In the genomic region with DNA sequence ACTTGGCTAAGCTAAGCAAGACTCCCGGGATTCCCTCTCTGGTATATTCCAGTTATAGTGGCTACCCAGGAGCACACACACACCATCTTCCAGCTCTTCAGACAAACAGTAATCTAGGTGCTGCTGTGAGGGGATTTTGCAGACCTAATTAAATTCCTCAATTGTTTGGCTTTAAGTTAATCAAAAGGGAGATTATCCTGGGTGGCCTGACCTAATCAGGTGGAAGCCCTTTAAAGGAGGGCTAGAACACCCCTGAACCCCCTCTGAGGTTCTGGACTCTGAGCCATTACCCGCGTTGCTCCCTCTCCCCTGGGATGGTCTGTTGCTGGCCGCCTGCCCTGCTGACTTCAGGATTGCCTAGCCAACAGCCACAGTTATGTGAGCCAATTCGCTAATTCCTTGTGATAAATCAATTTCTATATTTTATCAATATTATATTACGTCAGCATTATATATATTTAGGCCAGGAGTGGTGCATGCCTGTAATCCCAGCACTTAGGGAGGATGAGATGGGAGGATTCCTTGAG, we compare ENCODE assay signal across 20 cellular contexts.
"Had no signal": no experiment of that assay in that cellular context is flagged by ENCODE, and none has a peak within 500 bp of the region (broad histone marks: within the 10 kb centered on the region; RNA-seq: fewer than 3 reads in every experiment).

No MANE protein-coding gene starts in this region.

- H3K9me3 ChIP-seq: upper lobe of right lung had no signal

- H3K9me3 Mint-ChIP-seq: activated CD4-positive, alpha-beta T cell treated with anti-CD3 and anti-CD28 coated beads, Interleukin-2, amount 10 ng/mL, durations not matched to agents 24 days and 14 days; stimulated activated naive CD8-positive, alpha-beta T cell treated with anti-CD3 and anti-CD28 coated beads, Interleukin-15, amount 100 ng/mL, for 72 hours had no signal

- H3K4me2 ChIP-seq: smooth muscle cell had no signal

- H3K27ac ChIP-seq: brain microvascular endothelial cell, foreskin keratinocyte, upper lobe of right lung had no signal

- ATAC-seq: activated CD8-positive, alpha-beta T cell treated with anti-CD3 and anti-CD28 coated beads, Interleukin-2, amount 10 ng/mL, durations not matched to agents 7 days and 5 days; activated T-cell treated with anti-CD3 and anti-CD28 coated beads, Interleukin-2, amount 50 U/mL, for 72 hours; foreskin keratinocyte; stimulated activated naive CD8-positive, alpha-beta T cell treated with anti-CD3 and anti-CD28 coated beads, Interleukin-15, amount 100 ng/mL, for 72 hours; upper lobe of right lung had no signal

- H3K27me3 Mint-ChIP-seq: activated CD4-positive, alpha-beta T cell treated with anti-CD3 and anti-CD28 coated beads, Interleukin-2, amount 10 ng/mL, durations not matched to agents 24 days and 14 days; activated naive CD8-positive, alpha-beta T cell treated with anti-CD3 and anti-CD28 coated beads for 36 hours; stimulated activated naive CD8-positive, alpha-beta T cell treated with anti-CD3 and anti-CD28 coated beads, Interleukin-15, amount 100 ng/mL, for 72 hours had no signal

- H3K4me3 ChIP-seq: smooth muscle cell, upper lobe of right lung had no signal

- H3K36me3 ChIP-seq: brain microvascular endothelial cell, upper lobe of right lung had no signal

- FAIRE-seq: endothelial cell of umbilical vein had no signal

- H3K4me1 ChIP-seq: foreskin keratinocyte, upper lobe of right lung had no signal

- H3K27ac Mint-ChIP-seq: activated CD4-positive, alpha-beta T cell treated with anti-CD3 and anti-CD28 coated beads, Interleukin-2, amount 10 ng/mL, durations not matched to agents 24 days and 14 days; activated CD8-positive, alpha-beta T cell treated with anti-CD3 and anti-CD28 coated beads, Interleukin-2, amount 10 ng/mL, durations not matched to agents 7 days and 5 days; activated naive CD8-positive, alpha-beta T cell treated with anti-CD3 and anti-CD28 coated beads for 36 hours; activated T-cell treated with anti-CD3 and anti-CD28 coated beads, Interleukin-2, amount 50 U/mL, for 72 hours had no signal

- H3K27me3 ChIP-seq: brain microvascular endothelial cell, foreskin keratinocyte, upper lobe of right lung had no signal

- DNase-seq: activated CD4-positive, alpha-beta T cell treated with anti-CD3 and anti-CD28 coated beads, Interleukin-2, amount 10 ng/mL, durations not matched to agents 24 days and 14 days; activated CD4-positive, CD25-positive, alpha-beta regulatory T cell; activated CD8-positive, alpha-beta memory T cell treated with anti-CD3 and anti-CD28 coated beads, Interleukin-2, amount 50 U/mL, for 4 hours; activated CD8-positive, alpha-beta T cell treated with anti-CD3 and anti-CD28 coated beads, Interleukin-2, amount 10 ng/mL, durations not matched to agents 7 days and 5 days; activated gamma-delta T cell treated with Interleukin-2 at 50 U/mL for 16 hours; activated naive CD8-positive, alpha-beta T cell treated with anti-CD3 and anti-CD28 coated beads for 36 hours; activated T-cell treated with anti-CD3 and anti-CD28 coated beads, Interleukin-2, amount 50 U/mL, for 72 hours; amygdala; brain microvascular endothelial cell; cortex of kidney; effector CD4-positive, alpha-beta T cell; foreskin keratinocyte; glutamatergic neuron; hypothalamus; kidney glomerular epithelial cell; stimulated activated naive CD8-positive, alpha-beta T cell treated with anti-CD3 and anti-CD28 coated beads, Interleukin-15, amount 100 ng/mL, for 72 hours; SW 1271; upper lobe of right lung had no signal

- H3K4me3 Mint-ChIP-seq: activated CD4-positive, alpha-beta T cell treated with anti-CD3 and anti-CD28 coated beads, Interleukin-2, amount 10 ng/mL, durations not matched to agents 24 days and 14 days; activated CD8-positive, alpha-beta T cell treated with anti-CD3 and anti-CD28 coated beads, Interleukin-2, amount 10 ng/mL, durations not matched to agents 7 days and 5 days; activated naive CD8-positive, alpha-beta T cell treated with anti-CD3 and anti-CD28 coated beads for 36 hours; activated T-cell treated with anti-CD3 and anti-CD28 coated beads, Interleukin-2, amount 50 U/mL, for 72 hours; stimulated activated naive CD8-positive, alpha-beta T cell treated with anti-CD3 and anti-CD28 coated beads, Interleukin-15, amount 100 ng/mL, for 72 hours had no signal
